Comparison of ENCODE assay signal across 8 cellular contexts in genomic region chr5:178589180-178590140, GRCh38. TPM values are rescaled to one million over a fixed set of nuclear protein-coding genes. Genes with fewer than 3 reads are reported as not detected.
A peak's percentile ranks its signal among the peaks of the same experiment; 100 is the strongest.
DNase-seq lines count a peak whose midpoint lies in the region; ATAC-seq and TF ChIP-seq lines count a peak whose summit lies in the region.

No MANE protein-coding gene starts in this region.

- H3K27me3 ChIP-seq in BE2C (peaks cover 20% of the 10 kb centered on the region), right cardiac atrium (ENCODE audit: control insufficient read depth, insufficient read depth) (no peaks in the 10 kb centered on the region), gastrocnemius medialis (peaks cover 0 to 2% (median 0%) of the 10 kb centered on the region in 3 donors)

- 11% methylated on average over 91 of the region's 91 CpGs for WGBS in right cardiac atrium

- POLR2A ChIA-PET in HEK293 (lab: Yijun Ruan, JAX) = no interaction called here

- CTCF ChIA-PET in HEK293 (lab: Yijun Ruan, JAX) = interaction anchor here (0.6 to 2.1 kb wide), 12 partner anchors 32 to 687 kb away, joined by 3 to 9 read pairs (median 3); no protein-coding TSS in a partner anchor

- H3K9me3 Mint-ChIP-seq in activated T-helper 17 cell treated with anti-CD3 and anti-CD28 coated beads, Interleukin-2, amount 50 U/mL, for 72 hours = peaks cover 7% of the 10 kb centered on the region

- intact Hi-C loops in right cardiac atrium (cut with DNase I) = loop anchor here in 3 of 4 donors (2.0 to 10.0 kb wide), 3 partner anchors 305 to 309 kb away; no protein-coding TSS in a partner anchor
- intact Hi-C loops in gastrocnemius medialis (cut with DNase I; ENCODE audit: low total_unique reads) = loop anchor here (1.0 to 2.0 kb wide), 3 partner anchors 38 to 357 kb away; partner anchors contain the start of gene PHYKPL

- peak overlapping the region; percentile 18 for H3K4me3 Mint-ChIP-seq in activated T-helper 17 cell treated with anti-CD3 and anti-CD28 coated beads, Interleukin-2, amount 50 U/mL, for 72 hours

- peaks cover 35% of the 10 kb centered on the region for H3K27me3 Mint-ChIP-seq in activated T-helper 17 cell treated with anti-CD3 and anti-CD28 coated beads, Interleukin-2, amount 50 U/mL, for 72 hours

- H3K4me1 Mint-ChIP-seq in activated T-helper 17 cell treated with anti-CD3 and anti-CD28 coated beads, Interleukin-2, amount 50 U/mL, for 72 hours = no peaks in the 10 kb centered on the region

- peak overlapping the region; percentile 46; the same call in 1 of the 2 replicates for H3K4me3 ChIP-seq in BE2C (ENCODE audit: low read depth, low read length)
- peak overlapping the region; percentile 35; the same call in 1 of the 2 replicates for H3K4me3 ChIP-seq in HEK293 (ENCODE audit: low read depth, low read length)
- H3K4me3 ChIP-seq in right cardiac atrium (ENCODE audit: low read length) = peak overlapping the region; percentile 27
- peak overlapping the region; percentile 53 to 65 (median 58) for H3K4me3 ChIP-seq in gastrocnemius medialis

- no peak for TF ChIP-seq POLR2A in gastrocnemius medialis (IDR thresholded peaks at IDR 0.05)

- no peak for TF ChIP-seq CTCF in BE2C (IDR thresholded peaks at IDR 0.05; ENCODE audit: low read depth, low read length)
- no peak for TF ChIP-seq CTCF in HEK293 (tag by site-specific recombination; IDR thresholded peaks at IDR 0.05)
- TF ChIP-seq CTCF in gastrocnemius medialis (IDR thresholded peaks at IDR 0.05 in 4 of 5, conservative IDR thresholded peaks at IDR 0.05 in 1 of 5) = peak in 2 of 5 experiments; percentile 31

- ATAC-seq in activated T-helper 17 cell treated with anti-CD3 and anti-CD28 coated beads, Interleukin-2, amount 50 U/mL, for 72 hours (replicated peaks) = peak; percentile 18
- ATAC-seq in right cardiac atrium (peak; percentile 29 to 34), gastrocnemius medialis (peak; percentile 12), HG03378 (IDR thresholded peaks at IDR 0.05; ENCODE audit: unreplicated experiment) (no peak)

- DNase-seq in BE2C (peak; percentile 72), right cardiac atrium (peak; percentile 31 to 72 (median 71)), gastrocnemius medialis (peak in 1 of 2 donors; percentile 27), hepatic stellate cell (ENCODE audit: low spot score) (no peak), NCI-H2107 treated with DMSO at 0.1 percent for 48 hours (lab: John Stamatoyannopoulos, UW; ENCODE audit: unreplicated experiment) (no peak)

- no peak overlapping the region; the same call in 1 of the 2 replicates for H3K27ac ChIP-seq in HEK293 (ENCODE audit: extremely low read depth, low read depth, low read length)
- H3K27ac ChIP-seq in right cardiac atrium (ENCODE audit: low read length) = no peak overlapping the region
- H3K27ac ChIP-seq in gastrocnemius medialis = peak overlapping the region in 1 of 4 donors; percentile 86

- H3K9me3 ChIP-seq in BE2C = no peaks in the 10 kb centered on the region; the same call in 1 of the 2 replicates
- no peaks in the 10 kb centered on the region for H3K9me3 ChIP-seq in HEK293 (ENCODE audit: control insufficient read depth, insufficient read depth, low read depth, low read length)
- no peaks in the 10 kb centered on the region for H3K9me3 ChIP-seq in right cardiac atrium (ENCODE audit: control insufficient read depth, low read length)
- H3K9me3 ChIP-seq in gastrocnemius medialis = peaks cover 0 to under 1% (median 0%) of the 10 kb centered on the region in 3 donors

- no peak overlapping the region for H3K27ac Mint-ChIP-seq in activated T-helper 17 cell treated with anti-CD3 and anti-CD28 coated beads, Interleukin-2, amount 50 U/mL, for 72 hours

- in situ Hi-C loops in gastrocnemius medialis (cut with MboI; ENCODE audit: low sequenced_read_pairs in 4 of 4) = no loop called here

- H3K4me1 ChIP-seq in BE2C = no peaks in the 10 kb centered on the region
- peaks cover 3% of the 10 kb centered on the region; the same call in 1 of the 2 replicates for H3K4me1 ChIP-seq in HEK293 (ENCODE audit: control insufficient read depth, insufficient read depth, low read length)
- H3K4me1 ChIP-seq in right cardiac atrium (ENCODE audit: control insufficient read depth, insufficient read depth, low read length) = peaks cover 3% of the 10 kb centered on the region
- H3K4me1 ChIP-seq in gastrocnemius medialis = peaks cover 9 to 23% of the 10 kb centered on the region in 2 donors

- peaks cover 8% of the 10 kb centered on the region for H3K36me3 Mint-ChIP-seq in activated T-helper 17 cell treated with anti-CD3 and anti-CD28 coated beads, Interleukin-2, amount 50 U/mL, for 72 hours (ENCODE audit: low read depth)

- H3K36me3 ChIP-seq in BE2C (no peaks in the 10 kb centered on the region), HEK293 (ENCODE audit: control insufficient read depth in 2 of 2, insufficient read depth in 1 of 2, low read length in 2 of 2) (no peaks in the 10 kb centered on the region), gastrocnemius medialis (peaks cover 0 to 2% of the 10 kb centered on the region in 2 donors)

TF ChIP-seq in HEK293, 187 proteins besides CTCF, POLR2A, EP300 and RAD21:
- TF ChIP-seq ZNF214 (tag by site-specific recombination; IDR thresholded peaks at IDR 0.05; ENCODE audit: borderline replicate concordance) (no peak), EGR2 (tag by site-specific recombination; IDR thresholded peaks at IDR 0.05; ENCODE audit: low read depth) (0 out of 2 replicates have a peak, but pooled peaks have one; percentile 12)

RNA-seq across cellular contexts. Expression of gene COL23A1, which starts 0.7 kb away (rescaled TPM):
- not detected for polyA plus RNA-seq in BE2C (2012; ENCODE audit: insufficient read depth, insufficient read length, low read depth)
- under 1 TPM; 0.16 to 0.24 TPM for total RNA-seq in activated T-helper 17 cell treated with anti-CD3 and anti-CD28 coated beads, Interleukin-2, amount 50 U/mL, for 72 hours
- 10 to 100 TPM in 2 of 4 donors, 1 to 10 TPM in 2; 5.5 to 13.6 (median 8.8) TPM for total RNA-seq in right cardiac atrium
- 2.5 TPM for polyA plus RNA-seq in right cardiac atrium
- total RNA-seq in gastrocnemius medialis = 1 to 10 TPM in 1 of 4 donors, under 1 TPM in 2, not detected in 1; 0.62 to 1.1 (median 0.97) TPM

RNA-seq across cellular contexts. Expression of gene CLK4, which starts 37.4 kb away (rescaled TPM):
- polyA plus RNA-seq in BE2C (2012; ENCODE audit: insufficient read depth, insufficient read length, low read depth) = 17.3 TPM
- total RNA-seq in activated T-helper 17 cell treated with anti-CD3 and anti-CD28 coated beads, Interleukin-2, amount 50 U/mL, for 72 hours = 10 to 100 TPM; 18.4 to 37.9 TPM
- total RNA-seq in right cardiac atrium (10 to 100 TPM; 15.5 to 27.0 (median 24.0) TPM), gastrocnemius medialis (10 to 100 TPM; 11.4 to 36.7 (median 14.3) TPM)
- 15.5 TPM for polyA plus RNA-seq in right cardiac atrium

Comparison
In these comparisons a context has a peak if more than half of its experiments do, and no peak if none do; other contexts are left out.
1. DNase-seq: peak in BE2C (single experiment) and right cardiac atrium (3 of 3); none in hepatic stellate cell (single experiment) and NCI-H2107 treated with DMSO at 0.1 percent for 48 hours (single experiment).
2. Peak in every context shown above with its lines, with median percentiles within 50 percentile points of each other: H3K4me3 ChIP-seq.